Comparison of ENCODE assay signal across 28 cellular contexts in genomic region chr15:69307939-69308338, GRCh38. TPM values are rescaled to one million over a fixed set of nuclear protein-coding genes. Genes with fewer than 3 reads are reported as not detected.
"Had no signal": no experiment of that assay in that cellular context is flagged by ENCODE, and none has a peak within 500 bp of the region (broad histone marks: within the 10 kb centered on the region; RNA-seq: fewer than 3 reads in every experiment).

No MANE protein-coding gene starts in this region.

- DNase-seq: activated CD4-positive, alpha-beta memory T cell treated with anti-CD3 and anti-CD28 coated beads for 36 hours; activated CD4-positive, alpha-beta T cell treated with anti-CD3 and anti-CD28 coated beads for 36 hours; activated CD4-positive, alpha-beta T cell treated with anti-CD3 and anti-CD28 coated beads, Interleukin-2, amount 10 ng/mL, durations not matched to agents 24 days and 14 days; activated CD4-positive, CD25-positive, alpha-beta regulatory T cell; activated CD4-positive, CD25-positive, alpha-beta regulatory T cell treated with anti-CD3 and anti-CD28 coated beads, Interleukin-2, amount 50 U/mL, for 72 hours; activated CD8-positive, alpha-beta memory T cell treated with anti-CD3 and anti-CD28 coated beads, Interleukin-2, amount 50 U/mL, for 48 hours; activated gamma-delta T cell; activated naive CD4-positive, alpha-beta T cell; activated naive CD4-positive, alpha-beta T cell treated with anti-CD3 and anti-CD28 coated beads, Interleukin-2, amount 10 ng/mL, durations not matched to agents 7 days and 5 days; activated naive CD8-positive, alpha-beta T cell treated with anti-CD3 and anti-CD28 coated beads, Interleukin-2, amount 10 ng/mL, durations not matched to agents 7 days and 5 days; activated T-cell treated with anti-CD3 and anti-CD28 coated beads for 4 hours; activated T-cell treated with anti-CD3 and anti-CD28 coated beads, Interleukin-2, amount 50 U/mL, for 24 hours; activated T-cell treated with anti-CD3 and anti-CD28 coated beads, Interleukin-2, amount 50 U/mL, for 72 hours; dermis blood vessel endothelial cell; effector CD4-positive, alpha-beta T cell; effector memory CD8-positive, alpha-beta T cell; erythroblast; foreskin keratinocyte; gastrocnemius medialis; glutamatergic neuron; T-helper 2 cell had no signal

- H3K36me3 ChIP-seq: ascending aorta, breast epithelium, cardiac muscle cell, esophagus muscularis mucosa, gastrocnemius medialis had no signal

- ATAC-seq: activated CD4-positive, alpha-beta T cell treated with anti-CD3 and anti-CD28 coated beads for 36 hours; activated naive CD4-positive, alpha-beta T cell treated with anti-CD3 and anti-CD28 coated beads, Interleukin-2, amount 50 U/mL, for 72 hours; activated T-cell treated with anti-CD3 and anti-CD28 coated beads, Interleukin-2, amount 50 U/mL, for 72 hours; effector memory CD8-positive, alpha-beta T cell; foreskin keratinocyte; gastrocnemius medialis had no signal

- H3K4me3 ChIP-seq: ascending aorta, breast epithelium, cardiac muscle cell, coronary artery, esophagus muscularis mucosa, gastrocnemius medialis had no signal

- H3K9me3 ChIP-seq: ascending aorta, breast epithelium, esophagus muscularis mucosa, gastrocnemius medialis had no signal

- H3K27me3 ChIP-seq: ascending aorta, breast epithelium, cardiac muscle cell had no signal

- H3K4me1 ChIP-seq: ascending aorta, breast epithelium, esophagus muscularis mucosa, foreskin keratinocyte, gastrocnemius medialis had no signal

- H3K27ac ChIP-seq: ascending aorta, breast epithelium, cardiac muscle cell, coronary artery, esophagus muscularis mucosa, foreskin keratinocyte, gastrocnemius medialis had no signal

RNA-seq across cellular contexts. Expression of gene PAQR5, which starts 9.2 kb away (rescaled TPM):
- total RNA-seq: activated CD4-positive, alpha-beta T cell treated with anti-CD3 and anti-CD28 coated beads, Interleukin-2, amount 10 ng/mL, durations not matched to agents 24 days and 14 days; activated naive CD8-positive, alpha-beta T cell treated with anti-CD3 and anti-CD28 coated beads, Interleukin-2, amount 10 ng/mL, durations not matched to agents 7 days and 5 days; dermis blood vessel endothelial cell; T-helper 1 cell treated with Interleukin-12 subunit alpha and Interleukin-12 subunit beta and Interleukin-4 antibody, amounts not matched to agents 30 ng/mL and 1 ng/mL, for 36 hours had no signal
- polyA plus RNA-seq: foreskin keratinocyte had no signal
